1 cellular context compared by ENCODE assay signal in the genomic region with DNA sequence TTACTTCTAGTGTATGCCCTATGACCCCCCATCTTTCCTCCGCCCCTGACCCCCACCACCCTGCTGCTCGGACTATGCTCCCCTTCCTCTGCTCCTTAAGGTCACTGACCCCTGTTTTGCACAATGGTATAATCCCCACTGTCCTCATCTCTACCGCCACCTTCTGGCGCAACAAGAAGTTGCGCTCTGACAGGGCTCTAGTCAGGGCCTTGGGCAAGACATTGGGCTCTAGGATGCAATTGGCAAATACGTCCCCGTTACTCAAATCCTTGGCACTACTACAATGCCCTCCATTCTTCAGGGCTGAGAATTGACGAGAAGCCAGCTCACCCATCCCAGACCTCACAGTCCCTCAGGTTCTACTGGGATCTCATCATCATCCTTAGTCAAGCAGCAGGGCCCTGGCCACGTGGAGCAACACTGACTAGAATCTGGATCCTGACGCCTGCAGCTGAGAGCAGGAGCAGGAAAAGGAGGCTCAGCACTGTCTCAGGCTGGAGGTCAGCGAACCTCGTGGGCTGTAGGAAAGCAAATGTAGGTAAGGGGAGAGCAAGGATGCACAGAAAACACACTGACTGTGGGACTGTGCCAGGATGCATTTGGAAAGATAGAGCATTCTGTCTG.
TF ChIP-seq lines count a peak whose summit lies in the region.

No MANE protein-coding gene starts in this region.

TF ChIP-seq in HEK293, 187 proteins besides CTCF, POLR2A, EP300 and RAD21 (continued from another document):
- TF ChIP-seq, protein P1, sequence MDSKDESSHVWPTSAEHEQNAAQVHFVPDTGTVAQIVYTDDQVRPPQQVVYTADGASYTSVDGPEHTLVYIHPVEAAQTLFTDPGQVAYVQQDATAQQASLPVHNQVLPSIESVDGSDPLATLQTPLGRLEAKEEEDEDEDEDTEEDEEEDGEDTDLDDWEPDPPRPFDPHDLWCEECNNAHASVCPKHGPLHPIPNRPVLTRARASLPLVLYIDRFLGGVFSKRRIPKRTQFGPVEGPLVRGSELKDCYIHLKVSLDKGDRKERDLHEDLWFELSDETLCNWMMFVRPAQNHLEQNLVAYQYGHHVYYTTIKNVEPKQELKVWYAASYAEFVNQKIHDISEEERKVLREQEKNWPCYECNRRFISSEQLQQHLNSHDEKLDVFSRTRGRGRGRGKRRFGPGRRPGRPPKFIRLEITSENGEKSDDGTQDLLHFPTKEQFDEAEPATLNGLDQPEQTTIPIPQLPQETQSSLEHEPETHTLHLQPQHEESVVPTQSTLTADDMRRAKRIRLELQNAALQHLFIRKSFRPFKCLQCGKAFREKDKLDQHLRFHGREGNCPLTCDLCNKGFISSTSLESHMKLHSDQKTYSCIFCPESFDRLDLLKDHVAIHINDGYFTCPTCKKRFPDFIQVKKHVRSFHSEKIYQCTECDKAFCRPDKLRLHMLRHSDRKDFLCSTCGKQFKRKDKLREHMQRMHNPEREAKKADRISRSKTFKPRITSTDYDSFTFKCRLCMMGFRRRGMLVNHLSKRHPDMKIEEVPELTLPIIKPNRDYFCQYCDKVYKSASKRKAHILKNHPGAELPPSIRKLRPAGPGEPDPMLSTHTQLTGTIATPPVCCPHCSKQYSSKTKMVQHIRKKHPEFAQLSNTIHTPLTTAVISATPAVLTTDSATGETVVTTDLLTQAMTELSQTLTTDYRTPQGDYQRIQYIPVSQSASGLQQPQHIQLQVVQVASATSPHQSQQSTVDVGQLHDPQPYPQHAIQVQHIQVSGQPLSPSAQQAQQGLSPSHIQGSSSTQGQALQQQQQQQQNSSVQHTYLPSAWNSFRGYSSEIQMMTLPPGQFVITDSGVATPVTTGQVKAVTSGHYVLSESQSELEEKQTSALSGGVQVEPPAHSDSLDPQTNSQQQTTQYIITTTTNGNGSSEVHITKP (tag by site-specific recombination; IDR thresholded peaks at IDR 0.05), result peak; percentile 39; the same call in 1 of the 2 replicates
- TF ChIP-seq ZNF654 (tag by site-specific recombination; IDR thresholded peaks at IDR 0.05; ENCODE audit: low read depth), result peak; percentile 17; the same call in 1 of the 2 replicates
